28 cellular contexts compared by ENCODE assay signal in genomic region chr12:49013403-49013802, GRCh38. TPM values are rescaled to one million over a fixed set of nuclear protein-coding genes. Genes with fewer than 3 reads are reported as not detected.
DNase-seq lines count a peak whose midpoint lies in the region; ATAC-seq, FAIRE-seq and TF ChIP-seq lines count a peak whose summit lies in the region.
"Had no signal": no experiment of that assay in that cellular context is flagged by ENCODE, and none has a peak within 500 bp of the region (broad histone marks: within the 10 kb centered on the region; RNA-seq: fewer than 3 reads in every experiment).

No MANE protein-coding gene starts in this region.

- POLR2A ChIA-PET in activated CD8-positive, alpha-beta T cell treated with anti-CD3 and anti-CD28 coated beads, Interleukin-2, amount 10 ng/mL, durations not matched to agents 7 days and 5 days (lab: Charles Lee): interaction anchor here (0.9 to 1.2 kb wide), 2 partner anchors 16 to 17 kb away, joined by 3 read pairs; no protein-coding TSS in a partner anchor
- POLR2A ChIA-PET in activated CD8-positive, alpha-beta T cell treated with anti-CD3 and anti-CD28 coated beads for 36 hours (lab: Charles Lee): interaction anchor here (0.6 to 1.5 kb wide), 4 partner anchors 15 to 175 kb away, joined by 3 to 4 read pairs (median 3); no protein-coding TSS in a partner anchor
- POLR2A ChIA-PET in HEK293 (lab: Yijun Ruan, JAX): no interaction called here
- POLR2A ChIA-PET in K562 (lab: Yijun Ruan, JAX): interaction anchor here (0.6 to 5.2 kb wide), 4 partner anchors 11 to 365 kb away, joined by 3 to 78 read pairs (median 3); partner anchors contain the start of gene DDN

- H3K4me3 ChIP-seq in HEK293 (ENCODE audit: low read depth, low read length): no peak overlapping the region
- no peak overlapping the region for H3K4me3 ChIP-seq in K562
- H3K4me3 ChIP-seq in psoas muscle: no peak overlapping the region
- H3K4me3 ChIP-seq in osteoblast (ENCODE audit: insufficient read depth, low read length): no peak overlapping the region
- no peak overlapping the region for H3K4me3 ChIP-seq in body of pancreas
- H3K4me3 ChIP-seq: BLaER1 treated with 17β-estradiol and CSF1 and Interleukin-3, amounts not matched to agents 10 nM and 100 nM; GM12878; GM23338 had no signal

- peaks cover 12 to 31% of the 10 kb centered on the region in 2 experiments; a peak in 2 of 3 replicates for H3K36me3 ChIP-seq in HEK293 (ENCODE audit: control insufficient read depth in 2 of 2, insufficient read depth in 1 of 2, low read length in 2 of 2)
- H3K36me3 ChIP-seq in K562 (ENCODE audit: control insufficient read depth, insufficient read depth, low read length): peaks cover 36% of the 10 kb centered on the region
- peaks cover 0 to 41% of the 10 kb centered on the region in 2 donors for H3K36me3 ChIP-seq in psoas muscle (ENCODE audit: insufficient read depth in 1 of 2, low read depth in 1 of 2)
- H3K36me3 ChIP-seq in osteoblast (ENCODE audit: insufficient read depth, low read length): peaks cover 38% of the 10 kb centered on the region
- H3K36me3 ChIP-seq in body of pancreas (replicated peaks in 1 of 2; ENCODE audit: insufficient read depth in 1 of 2, low read depth in 2 of 2): peaks cover 0 to 4% of the 10 kb centered on the region in 2 donors

- peak overlapping the region; percentile 31 for H3K27ac Mint-ChIP-seq in activated CD8-positive, alpha-beta T cell treated with anti-CD3 and anti-CD28 coated beads, Interleukin-2, amount 10 ng/mL, durations not matched to agents 7 days and 5 days
- H3K27ac Mint-ChIP-seq in activated CD8-positive, alpha-beta T cell treated with anti-CD3 and anti-CD28 coated beads for 36 hours: no peak overlapping the region
- H3K27ac Mint-ChIP-seq: CD4-positive, alpha-beta T cell; GM23338; H9; HFFc6 had no signal

- 83% methylated on average over 2 of the region's 2 CpGs for WGBS in K562 (ENCODE audit: insufficient coverage, low coverage, missing lambda C conversion rate)
- 38 to 39% (median 38%) methylated on average over 2 of the region's 2 CpGs for WGBS in psoas muscle, 3 donors
- 80 to 88% methylated on average over 2 of the region's 2 CpGs for WGBS in body of pancreas, 2 donors

- intact Hi-C loops in activated CD8-positive, alpha-beta T cell treated with anti-CD3 and anti-CD28 coated beads for 36 hours (cut with micrococcal nuclease): no loop called here
- intact Hi-C loops in K562 (cut with micrococcal nuclease) (no loop called here), psoas muscle (cut with DNase I) (loop anchor here in 1 of 2 donors (5.0 kb wide), 1 partner anchor 1239 kb away; no protein-coding TSS in a partner anchor), body of pancreas (cut with DNase I) (no loop called here)

- H3K9me3 Mint-ChIP-seq in activated CD8-positive, alpha-beta T cell treated with anti-CD3 and anti-CD28 coated beads, Interleukin-2, amount 10 ng/mL, durations not matched to agents 7 days and 5 days (ENCODE audit: insufficient read depth): no peaks in the 10 kb centered on the region
- H3K9me3 Mint-ChIP-seq in activated CD8-positive, alpha-beta T cell treated with anti-CD3 and anti-CD28 coated beads for 36 hours: no peaks in the 10 kb centered on the region
- H3K9me3 Mint-ChIP-seq: CD4-positive, alpha-beta T cell; CD8-positive, alpha-beta memory T cell; GM23338; H9; HFFc6 had no signal

- no peaks in the 10 kb centered on the region for H3K9me1 ChIP-seq in K562 (ENCODE audit: control insufficient read depth, insufficient read depth, low read length)

- no peaks in the 10 kb centered on the region for H3K27me3 ChIP-seq in K562 (ENCODE audit: control insufficient read depth in 2 of 2, insufficient read depth in 2 of 2, low read length in 2 of 2)
- H3K27me3 ChIP-seq in psoas muscle (ENCODE audit: insufficient read depth in 3 of 3, low read length in 2 of 3): no peaks in the 10 kb centered on the region
- H3K27me3 ChIP-seq in osteoblast (ENCODE audit: insufficient read depth, low read length): no peaks in the 10 kb centered on the region
- no peaks in the 10 kb centered on the region for H3K27me3 ChIP-seq in body of pancreas
- H3K27me3 ChIP-seq: BE2C; BLaER1 treated with 17β-estradiol and CSF1 and Interleukin-3, amounts not matched to agents 10 nM and 100 nM had no signal

- no peaks in the 10 kb centered on the region for H3K9me3 ChIP-seq in HEK293 (ENCODE audit: control insufficient read depth, insufficient read depth, low read depth, low read length)
- no peaks in the 10 kb centered on the region for H3K9me3 ChIP-seq in K562 (replicated peaks; ENCODE audit: control insufficient read depth, insufficient read depth, low read depth, low read length)
- H3K9me3 ChIP-seq in psoas muscle: no peaks in the 10 kb centered on the region
- no peaks in the 10 kb centered on the region for H3K9me3 ChIP-seq in osteoblast (ENCODE audit: low read depth, low read length)
- H3K9me3 ChIP-seq in body of pancreas: no peaks in the 10 kb centered on the region
- H3K9me3 ChIP-seq: BE2C; BLaER1 treated with 17β-estradiol and CSF1 and Interleukin-3, amounts not matched to agents 10 nM and 100 nM had no signal

- no peak for TF ChIP-seq RAD21 in K562 (CRISPR knock-in tag; conservative IDR thresholded peaks at IDR 0.05 in 1 of 2, IDR thresholded peaks at IDR 0.05 in 1 of 2)

- H3K4me3 Mint-ChIP-seq in activated CD8-positive, alpha-beta T cell treated with anti-CD3 and anti-CD28 coated beads, Interleukin-2, amount 10 ng/mL, durations not matched to agents 7 days and 5 days: no peak overlapping the region
- H3K4me3 Mint-ChIP-seq in activated CD8-positive, alpha-beta T cell treated with anti-CD3 and anti-CD28 coated beads for 36 hours: no peak overlapping the region
- H3K4me3 Mint-ChIP-seq: CD14-positive monocyte; CD4-positive, alpha-beta T cell; GM23338; H9; HFFc6 had no signal

- in situ Hi-C loops in K562 (cut with MboI): no loop called here

- H3K27me3 Mint-ChIP-seq in activated CD8-positive, alpha-beta T cell treated with anti-CD3 and anti-CD28 coated beads, Interleukin-2, amount 10 ng/mL, durations not matched to agents 7 days and 5 days (ENCODE audit: low read depth): no peaks in the 10 kb centered on the region
- no peaks in the 10 kb centered on the region for H3K27me3 Mint-ChIP-seq in activated CD8-positive, alpha-beta T cell treated with anti-CD3 and anti-CD28 coated beads for 36 hours
- H3K27me3 Mint-ChIP-seq: CD4-positive, alpha-beta T cell had no signal

- no TSS peak for BruUV-seq in K562 (replicated peaks; lab: Mats Ljungman, UMichigan)

- H3K4me1 Mint-ChIP-seq in activated CD8-positive, alpha-beta T cell treated with anti-CD3 and anti-CD28 coated beads, Interleukin-2, amount 10 ng/mL, durations not matched to agents 7 days and 5 days (ENCODE audit: low read depth): peaks cover 21% of the 10 kb centered on the region
- peaks cover 13% of the 10 kb centered on the region for H3K4me1 Mint-ChIP-seq in activated CD8-positive, alpha-beta T cell treated with anti-CD3 and anti-CD28 coated beads for 36 hours (ENCODE audit: low read depth)

- H4K20me1 ChIP-seq in K562 (replicated peaks; ENCODE audit: control insufficient read depth, insufficient read depth, low read length) (0 out of 2 replicates have a peak, but pooled peaks cover 3% of the 10 kb centered on the region), osteoblast (ENCODE audit: insufficient read depth, low read length) (peaks cover 14% of the 10 kb centered on the region)

- TF ChIP-seq EP300 in K562 (IDR thresholded peaks at IDR 0.05; ENCODE audit: low read length): no peak

- TF ChIP-seq CTCF in activated CD8-positive, alpha-beta T cell treated with anti-CD3 and anti-CD28 coated beads for 36 hours (IDR thresholded peaks at IDR 0.05): no peak
- no peak for TF ChIP-seq CTCF in HEK293 (tag by site-specific recombination; IDR thresholded peaks at IDR 0.05)
- TF ChIP-seq CTCF in K562 (IDR thresholded peaks at IDR 0.05 in 2 of 3, conservative IDR thresholded peaks at IDR 0.05 in 1 of 3; ENCODE audit: insufficient read depth in 2 of 3, low read depth in 1 of 3, low read length in 3 of 3): no peak
- no peak for TF ChIP-seq CTCF in psoas muscle (IDR thresholded peaks at IDR 0.05)
- no peak for TF ChIP-seq CTCF in osteoblast (IDR thresholded peaks at IDR 0.05; ENCODE audit: extremely low read depth, low read depth, low read length)
- no peak for TF ChIP-seq CTCF in body of pancreas (IDR thresholded peaks at IDR 0.05)

- H3K27ac ChIP-seq in HEK293 (ENCODE audit: extremely low read depth, low read depth, low read length): no peak overlapping the region
- no peak overlapping the region for H3K27ac ChIP-seq in K562 (ENCODE audit: extremely low read depth, low read depth, low read length)
- H3K27ac ChIP-seq in psoas muscle: peak overlapping the region; percentile 11
- H3K27ac ChIP-seq in osteoblast (ENCODE audit: low read depth, low read length): no peak overlapping the region
- no peak overlapping the region for H3K27ac ChIP-seq in body of pancreas
- H3K27ac ChIP-seq: 22Rv1; BLaER1 treated with 17β-estradiol and CSF1 and Interleukin-3, amounts not matched to agents 10 nM and 100 nM had no signal

- H3K36me3 Mint-ChIP-seq in activated CD8-positive, alpha-beta T cell treated with anti-CD3 and anti-CD28 coated beads, Interleukin-2, amount 10 ng/mL, durations not matched to agents 7 days and 5 days (ENCODE audit: low read depth): peaks cover 40% of the 10 kb centered on the region
- peaks cover 32% of the 10 kb centered on the region for H3K36me3 Mint-ChIP-seq in activated CD8-positive, alpha-beta T cell treated with anti-CD3 and anti-CD28 coated beads for 36 hours (ENCODE audit: low read depth)

- no peak for FAIRE-seq in K562 (lab: Jason Lieb, UNC)
- FAIRE-seq: A204.1, D721Med, GM12878, GM19239 had no signal

- CTCF ChIA-PET in activated CD8-positive, alpha-beta T cell treated with anti-CD3 and anti-CD28 coated beads, Interleukin-2, amount 10 ng/mL, durations not matched to agents 7 days and 5 days (lab: Charles Lee): interaction anchor here (1.4 to 6.7 kb wide), 6 partner anchors 13 to 83 kb away, joined by 3 to 40 read pairs (median 9); partner anchors contain the start of gene DDN
- CTCF ChIA-PET in activated CD8-positive, alpha-beta T cell treated with anti-CD3 and anti-CD28 coated beads for 36 hours (lab: Charles Lee): interaction anchor here (0.9 to 7.6 kb wide), 5 partner anchors 12 to 122 kb away, joined by 3 to 57 read pairs (median 10); no protein-coding TSS in a partner anchor
- CTCF ChIA-PET in HEK293 (lab: Yijun Ruan, JAX) (interaction anchor here (0.8 to 4.3 kb wide), 3 partner anchors 18 to 160 kb away, joined by 3 to 53 read pairs (median 3); no protein-coding TSS in a partner anchor), K562 (lab: Yijun Ruan, JAX; ENCODE audit: low intra/inter-chr PET ratio) (interaction anchor here (1.6 kb wide), 1 partner anchor 17 kb away, joined by 10 read pairs; no protein-coding TSS in a partner anchor)

- H3K4me1 ChIP-seq in HEK293 (ENCODE audit: control insufficient read depth, insufficient read depth, low read length): peaks cover 5% of the 10 kb centered on the region
- H3K4me1 ChIP-seq in K562 (replicated peaks in 1 of 2; ENCODE audit: control insufficient read depth in 2 of 2, insufficient read depth in 2 of 2, low read length in 2 of 2): peaks cover 21 to 30% of the 10 kb centered on the region in 2 experiments; a peak in 4 of 5 replicates
- peaks cover 40% of the 10 kb centered on the region for H3K4me1 ChIP-seq in psoas muscle
- H3K4me1 ChIP-seq in osteoblast (ENCODE audit: insufficient read depth, low read length): peaks cover 7% of the 10 kb centered on the region
- H3K4me1 ChIP-seq in body of pancreas: peaks cover 17% of the 10 kb centered on the region
- H3K4me1 ChIP-seq: BE2C had no signal

- DNase-seq in activated CD8-positive, alpha-beta T cell treated with anti-CD3 and anti-CD28 coated beads, Interleukin-2, amount 10 ng/mL, durations not matched to agents 7 days and 5 days: no peak
- no peak for DNase-seq in activated CD8-positive, alpha-beta T cell treated with anti-CD3 and anti-CD28 coated beads for 36 hours
- no peak for DNase-seq in K562 (ENCODE audit: extremely low read depth in 1 of 4, low spot score in 3 of 4)
- no peak for DNase-seq in psoas muscle
- DNase-seq in osteoblast (ENCODE audit: insufficient read length, low spot score, missing footprints): no peak
- no peak for DNase-seq in body of pancreas
- DNase-seq: BE2C; CD4-positive, alpha-beta T cell; CD8-positive, alpha-beta memory T cell; DMS 273 treated with DMSO at 0.1 percent for 48 hours; DMS79; EL; GDM1; H9; HFFc6 had no signal

- no peak for TF ChIP-seq POLR2A in K562 (conservative IDR thresholded peaks at IDR 0.05)
- TF ChIP-seq POLR2A in body of pancreas (IDR thresholded peaks at IDR 0.05): no peak

- H3K4me2 ChIP-seq in K562 (ENCODE audit: insufficient read depth, low read length) (no peak overlapping the region), osteoblast (ENCODE audit: insufficient read depth, low read length) (no peak overlapping the region)
- H3K4me2 ChIP-seq: BLaER1 treated with 17β-estradiol and CSF1 and Interleukin-3, amounts not matched to agents 10 nM and 100 nM; GM23338 had no signal

- H3K79me2 ChIP-seq in K562 (ENCODE audit: control insufficient read depth, insufficient read depth, low read length) (peaks cover 30% of the 10 kb centered on the region), osteoblast (ENCODE audit: insufficient read depth, low read length) (peaks cover 42% of the 10 kb centered on the region)

- ATAC-seq in activated CD8-positive, alpha-beta T cell treated with anti-CD3 and anti-CD28 coated beads, Interleukin-2, amount 10 ng/mL, durations not matched to agents 7 days and 5 days: no peak
- ATAC-seq in activated CD8-positive, alpha-beta T cell treated with anti-CD3 and anti-CD28 coated beads for 36 hours: no peak
- ATAC-seq in K562 (no peak), psoas muscle (peak; percentile 11 to 22 (median 16)), body of pancreas (no peak), GM21619 (IDR thresholded peaks at IDR 0.05; ENCODE audit: unreplicated experiment) (no peak)
- ATAC-seq: GM12878, GM23338, HCT116 had no signal

- no peak overlapping the region for H3K9ac ChIP-seq in K562 (ENCODE audit: insufficient read depth in 1 of 2, low read depth in 2 of 2, low read length in 2 of 2)
- H3K9ac ChIP-seq: BLaER1 treated with 17β-estradiol and CSF1 and Interleukin-3, amounts not matched to agents 10 nM and 100 nM had no signal

- H2AFZ ChIP-seq in K562 (ENCODE audit: low read depth, low read length) (no peak overlapping the region), osteoblast (ENCODE audit: low read length) (no peak overlapping the region)
- H2AFZ ChIP-seq: GM23338 had no signal

RNA-seq across cellular contexts. Expression of gene PRKAG1, which starts 5.2 kb away (rescaled TPM):
- total RNA-seq in activated CD8-positive, alpha-beta T cell treated with anti-CD3 and anti-CD28 coated beads, Interleukin-2, amount 10 ng/mL, durations not matched to agents 7 days and 5 days: 10 to 100 TPM; 57.5 to 59.8 TPM
- total RNA-seq in activated CD8-positive, alpha-beta T cell treated with anti-CD3 and anti-CD28 coated beads for 36 hours: 10 to 100 TPM; 43.3 to 47.3 TPM
- 48.6 and 71.2 TPM in 2 replicates for total RNA-seq in K562 (2011; cell fraction: chromatin; rRNA removed; ENCODE audit: low replicate concordance)
- total RNA-seq in K562 (2011; cell fraction: nucleolus; rRNA removed): 26.7 and 27.0 TPM in 2 replicates
- 42.8 and 56.8 TPM in 2 replicates for total RNA-seq in K562 (2011; cell fraction: nucleoplasm; rRNA removed)
- total RNA-seq in K562 (2014; rRNA removed) (51.1 and 51.6 TPM in 2 replicates), K562 (2014; rRNA removed; fragmentation: Illumina TruSeq; extraction: Trizol) (79.1 and 86.8 TPM in 2 replicates), K562 (2015; rRNA removed; fragmentation: Illumina TruSeq; extraction: Trizol) (74.0 and 75.0 TPM in 2 replicates), K562 (2021) (49.3 and 51.9 TPM in 2 replicates), psoas muscle (10 to 100 TPM; 49.5 to 91.6 (median 70.6) TPM), osteoblast (81.3 and 89.0 TPM in 2 replicates), body of pancreas (10 to 100 TPM; 25.4 to 26.4 TPM)
- polyA plus RNA-seq in K562 (2011; rRNA removed) (109 TPM in 2 replicates), K562 (2014; fragmentation: Illumina TruSeq; extraction: Trizol) (95.8 and 108 TPM in 2 replicates), K562 (2014; fragmentation: Nextera tagmentation; extraction: Ambion mirVana) (100 to 1,000 TPM in 1 of 2 experiments, 10 to 100 TPM in 1; 82.7 to 126 TPM), K562 (2014; rRNA removed) (59.7 and 64.5 TPM in 2 replicates), psoas muscle (100 to 1,000 TPM in 1 of 3 donors, 10 to 100 TPM in 2; 67.5 to 105 (median 86.5) TPM)
- polyA plus RNA-seq in K562 (2011; cell fraction: cytosol; rRNA removed): 85.7 and 115 TPM in 2 replicates
- 31.1 and 53.9 TPM in 2 replicates for polyA plus RNA-seq in K562 (2011; cell fraction: nucleus; rRNA removed)
- 53.3 and 68.9 TPM in 2 replicates for polyA plus RNA-seq in K562 (2012)
- 57.9 and 64.9 TPM in 2 replicates for polyA minus RNA-seq in K562 (2011; rRNA and poly(A)+ RNA removed)
- polyA minus RNA-seq in K562 (2011; cell fraction: cytosol; rRNA and poly(A)+ RNA removed): 22.4 and 27.7 TPM in 2 replicates
- 9.0 and 14.2 TPM in 2 replicates for polyA minus RNA-seq in K562 (2011; cell fraction: nucleus; rRNA and poly(A)+ RNA removed)

RNA-seq across cellular contexts. Expression of gene DDN, which starts 14.2 kb away (rescaled TPM):
- under 1 TPM; 0.39 to 0.42 TPM for total RNA-seq in activated CD8-positive, alpha-beta T cell treated with anti-CD3 and anti-CD28 coated beads, Interleukin-2, amount 10 ng/mL, durations not matched to agents 7 days and 5 days
- total RNA-seq in activated CD8-positive, alpha-beta T cell treated with anti-CD3 and anti-CD28 coated beads for 36 hours: 1 to 10 TPM in 1 of 2 experiments, under 1 TPM in 1; 0.72 to 1.2 TPM
- total RNA-seq in K562 (2011; cell fraction: chromatin; rRNA removed; ENCODE audit: low replicate concordance): 1.2 and 2.3 TPM in 2 replicates
- total RNA-seq in K562 (2011; cell fraction: nucleolus; rRNA removed): 1.7 TPM in 2 replicates
- total RNA-seq in K562 (2011; cell fraction: nucleoplasm; rRNA removed): 0.92 and 1.0 TPM in 2 replicates
- total RNA-seq in K562 (2014; rRNA removed) (2.5 and 3.6 TPM in 2 replicates), K562 (2014; rRNA removed; fragmentation: Illumina TruSeq; extraction: Trizol) (0.99 and 1.4 TPM in 2 replicates), K562 (2015; rRNA removed; fragmentation: Illumina TruSeq; extraction: Trizol) (2.3 and 2.5 TPM in 2 replicates), K562 (2021) (3.4 and 3.6 TPM in 2 replicates), psoas muscle (100 to 1,000 TPM in 2 of 4 donors, 10 to 100 TPM in 2; 11.2 to 485 (median 123) TPM), osteoblast (under 0.01 and 0.29 TPM in 2 replicates), body of pancreas (under 1 TPM in 1 of 2 donors, not detected in 1; 0.66 TPM)
- polyA plus RNA-seq in K562 (2011; rRNA removed) (0.31 and 0.42 TPM in 2 replicates), K562 (2014; fragmentation: Illumina TruSeq; extraction: Trizol) (1.6 and 1.9 TPM in 2 replicates), K562 (2014; fragmentation: Nextera tagmentation; extraction: Ambion mirVana) (under 1 TPM; 0.03 to 0.13 TPM), K562 (2014; rRNA removed) (2.2 and 2.4 TPM in 2 replicates), psoas muscle (100 to 1,000 TPM in 1 of 3 donors, 10 to 100 TPM in 2; 43.0 to 126 (median 72.6) TPM)
- polyA plus RNA-seq in K562 (2011; cell fraction: cytosol; rRNA removed): 0.31 and 0.69 TPM in 2 replicates
- 0.53 and 1.2 TPM in 2 replicates for polyA plus RNA-seq in K562 (2011; cell fraction: nucleus; rRNA removed)
- 0.55 and 1.8 TPM in 2 replicates for polyA plus RNA-seq in K562 (2012)
- 0.24 and 0.70 TPM in 2 replicates for polyA minus RNA-seq in K562 (2011; rRNA and poly(A)+ RNA removed)
- 0.64 and 0.76 TPM in 2 replicates for polyA minus RNA-seq in K562 (2011; cell fraction: cytosol; rRNA and poly(A)+ RNA removed)
- 0.56 and 0.81 TPM in 2 replicates for polyA minus RNA-seq in K562 (2011; cell fraction: nucleus; rRNA and poly(A)+ RNA removed)
- polyA plus RNA-seq: CD14-positive monocyte; CD8-positive, alpha-beta memory T cell; GM23338 had no signal

RNA-seq across cellular contexts. Expression of gene WNT1, which starts 35.3 kb away (rescaled TPM):
- total RNA-seq in activated CD8-positive, alpha-beta T cell treated with anti-CD3 and anti-CD28 coated beads, Interleukin-2, amount 10 ng/mL, durations not matched to agents 7 days and 5 days: 1 to 10 TPM in 1 of 2 experiments, under 1 TPM in 1; 0.81 to 1.1 TPM
- total RNA-seq in activated CD8-positive, alpha-beta T cell treated with anti-CD3 and anti-CD28 coated beads for 36 hours: not detected
- not detected in 2 replicates for total RNA-seq in K562 (2011; cell fraction: chromatin; rRNA removed; ENCODE audit: low replicate concordance)
- total RNA-seq in K562 (2011; cell fraction: nucleolus; rRNA removed): not detected in 2 replicates
- total RNA-seq in K562 (2011; cell fraction: nucleoplasm; rRNA removed): not detected in 2 replicates
- total RNA-seq in K562 (2014; rRNA removed) (not detected in 2 replicates), K562 (2014; rRNA removed; fragmentation: Illumina TruSeq; extraction: Trizol) (not detected in 2 replicates), K562 (2015; rRNA removed; fragmentation: Illumina TruSeq; extraction: Trizol) (not detected in 2 replicates), K562 (2021) (not detected in 2 replicates), psoas muscle (not detected), osteoblast (not detected in 2 replicates), body of pancreas (not detected)
- polyA plus RNA-seq in K562 (2011; rRNA removed) (not detected in 2 replicates), K562 (2014; fragmentation: Illumina TruSeq; extraction: Trizol) (not detected in 2 replicates), K562 (2014; fragmentation: Nextera tagmentation; extraction: Ambion mirVana) (not detected), K562 (2014; rRNA removed) (0.38 TPM in 1 of 2 replicates, not detected in the other), psoas muscle (not detected)
- not detected in 2 replicates for polyA plus RNA-seq in K562 (2011; cell fraction: cytosol; rRNA removed)
- polyA plus RNA-seq in K562 (2011; cell fraction: nucleus; rRNA removed): not detected in 2 replicates
- polyA plus RNA-seq in K562 (2012): not detected in 2 replicates
- not detected in 2 replicates for polyA minus RNA-seq in K562 (2011; rRNA and poly(A)+ RNA removed)
- not detected in 2 replicates for polyA minus RNA-seq in K562 (2011; cell fraction: cytosol; rRNA and poly(A)+ RNA removed)
- not detected in 2 replicates for polyA minus RNA-seq in K562 (2011; cell fraction: nucleus; rRNA and poly(A)+ RNA removed)
- total RNA-seq: CD8-positive, alpha-beta memory T cell; GM12878; GM23338; H4; H9; HFFc6 had no signal
- polyA plus RNA-seq: AG04450, CD14-positive monocyte, GM12878, GM23338 had no signal

RNA-seq across cellular contexts. Expression of gene WNT10B, which starts 41.9 kb away (rescaled TPM):
- 1 to 10 TPM; 2.4 to 3.2 TPM for total RNA-seq in activated CD8-positive, alpha-beta T cell treated with anti-CD3 and anti-CD28 coated beads, Interleukin-2, amount 10 ng/mL, durations not matched to agents 7 days and 5 days
- total RNA-seq in activated CD8-positive, alpha-beta T cell treated with anti-CD3 and anti-CD28 coated beads for 36 hours: under 1 TPM; 0.72 to 0.92 TPM
- 2.0 and 6.4 TPM in 2 replicates for total RNA-seq in K562 (2011; cell fraction: chromatin; rRNA removed; ENCODE audit: low replicate concordance)
- 4.9 and 7.2 TPM in 2 replicates for total RNA-seq in K562 (2011; cell fraction: nucleolus; rRNA removed)
- total RNA-seq in K562 (2011; cell fraction: nucleoplasm; rRNA removed): 5.2 and 7.3 TPM in 2 replicates
- total RNA-seq in K562 (2014; rRNA removed): 2.1 and 2.4 TPM in 2 replicates
- total RNA-seq in K562 (2014; rRNA removed; fragmentation: Illumina TruSeq; extraction: Trizol): 1.2 and 1.3 TPM in 2 replicates
- 0.53 and 0.69 TPM in 2 replicates for total RNA-seq in K562 (2015; rRNA removed; fragmentation: Illumina TruSeq; extraction: Trizol)
- 2.4 and 2.6 TPM in 2 replicates for total RNA-seq in K562 (2021)
- 1.8 and 2.2 TPM in 2 replicates for polyA plus RNA-seq in K562 (2011; rRNA removed)
- 1.6 and 4.7 TPM in 2 replicates for polyA plus RNA-seq in K562 (2011; cell fraction: cytosol; rRNA removed)
- polyA plus RNA-seq in K562 (2011; cell fraction: nucleus; rRNA removed): 2.0 and 3.0 TPM in 2 replicates
- polyA plus RNA-seq in K562 (2012): 0.69 and 1.0 TPM in 2 replicates
- polyA plus RNA-seq in K562 (2014; fragmentation: Illumina TruSeq; extraction: Trizol): 1.8 and 1.9 TPM in 2 replicates
- polyA plus RNA-seq in K562 (2014; fragmentation: Nextera tagmentation; extraction: Ambion mirVana): under 1 TPM; 0.25 to 0.31 TPM
- polyA plus RNA-seq in K562 (2014; rRNA removed): 0.91 and 2.3 TPM in 2 replicates
- polyA minus RNA-seq in K562 (2011; rRNA and poly(A)+ RNA removed): 1.0 and 1.4 TPM in 2 replicates
- 1.2 and 2.3 TPM in 2 replicates for polyA minus RNA-seq in K562 (2011; cell fraction: cytosol; rRNA and poly(A)+ RNA removed)
- 2.0 and 2.6 TPM in 2 replicates for polyA minus RNA-seq in K562 (2011; cell fraction: nucleus; rRNA and poly(A)+ RNA removed)
- under 1 TPM in 2 of 4 donors, not detected in 2; 0.26 to 0.53 TPM for total RNA-seq in psoas muscle
- under 1 TPM in 2 of 3 donors, not detected in 1; 0.13 to 0.14 TPM for polyA plus RNA-seq in psoas muscle
- total RNA-seq in osteoblast: 0.29 and 0.36 TPM in 2 replicates
- total RNA-seq in body of pancreas: 1 to 10 TPM in 1 of 2 donors, not detected in 1; 1.3 TPM
- total RNA-seq: GM23338 had no signal
- polyA plus RNA-seq: CD14-positive monocyte, GM23338 had no signal

RNA-seq across cellular contexts. Expression of gene KMT2D, which starts 47.2 kb away (rescaled TPM):
- 100 to 1,000 TPM; 113 TPM for total RNA-seq in activated CD8-positive, alpha-beta T cell treated with anti-CD3 and anti-CD28 coated beads, Interleukin-2, amount 10 ng/mL, durations not matched to agents 7 days and 5 days
- 10 to 100 TPM; 57.5 to 62.3 TPM for total RNA-seq in activated CD8-positive, alpha-beta T cell treated with anti-CD3 and anti-CD28 coated beads for 36 hours
- total RNA-seq in K562 (2011; cell fraction: chromatin; rRNA removed; ENCODE audit: low replicate concordance): 218 and 331 TPM in 2 replicates
- 143 and 150 TPM in 2 replicates for total RNA-seq in K562 (2011; cell fraction: nucleolus; rRNA removed)
- total RNA-seq in K562 (2011; cell fraction: nucleoplasm; rRNA removed): 136 and 138 TPM in 2 replicates
- total RNA-seq in K562 (2014; rRNA removed) (17.5 and 23.5 TPM in 2 replicates), K562 (2014; rRNA removed; fragmentation: Illumina TruSeq; extraction: Trizol) (10.5 and 10.6 TPM in 2 replicates), K562 (2015; rRNA removed; fragmentation: Illumina TruSeq; extraction: Trizol) (13.7 and 20.1 TPM in 2 replicates), K562 (2021) (89.5 and 93.7 TPM in 2 replicates), psoas muscle (10 to 100 TPM; 62.6 to 69.8 (median 65.1) TPM), osteoblast (24.6 and 28.6 TPM in 2 replicates), body of pancreas (10 to 100 TPM; 38.4 to 51.1 TPM)
- polyA plus RNA-seq in K562 (2011; rRNA removed) (9.9 and 15.2 TPM in 2 replicates), K562 (2014; fragmentation: Illumina TruSeq; extraction: Trizol) (53.8 and 73.7 TPM in 2 replicates), K562 (2014; fragmentation: Nextera tagmentation; extraction: Ambion mirVana) (1 to 10 TPM in 1 of 2 experiments, under 1 TPM in 1; 0.22 to 1.4 TPM), K562 (2014; rRNA removed) (33.3 and 42.1 TPM in 2 replicates), psoas muscle (10 to 100 TPM; 10.8 to 65.8 (median 13.9) TPM)
- polyA plus RNA-seq in K562 (2011; cell fraction: cytosol; rRNA removed): 9.3 and 9.7 TPM in 2 replicates
- polyA plus RNA-seq in K562 (2011; cell fraction: nucleus; rRNA removed): 68.2 and 72.0 TPM in 2 replicates
- 37.5 and 39.4 TPM in 2 replicates for polyA plus RNA-seq in K562 (2012)
- 18.1 and 20.1 TPM in 2 replicates for polyA minus RNA-seq in K562 (2011; rRNA and poly(A)+ RNA removed)
- 58.5 and 91.1 TPM in 2 replicates for polyA minus RNA-seq in K562 (2011; cell fraction: cytosol; rRNA and poly(A)+ RNA removed)
- polyA minus RNA-seq in K562 (2011; cell fraction: nucleus; rRNA and poly(A)+ RNA removed): 19.0 and 36.2 TPM in 2 replicates

Comparison
In these comparisons a context has a peak if more than half of its experiments do, and no peak if none do; other contexts are left out.
1. ATAC-seq: peak in psoas muscle (4 of 4); none in activated CD8-positive, alpha-beta T cell treated with anti-CD3 and anti-CD28 coated beads, Interleukin-2, amount 10 ng/mL, durations not matched to agents 7 days and 5 days (single experiment), activated CD8-positive, alpha-beta T cell treated with anti-CD3 and anti-CD28 coated beads for 36 hours (single experiment), K562 (single experiment), body of pancreas (single experiment) and GM21619 (single experiment).